9 cellular contexts compared by ENCODE assay signal in genomic region chr21:33261635-33262034, GRCh38. TPM values are rescaled to one million over a fixed set of nuclear protein-coding genes. Genes with fewer than 3 reads are reported as not detected.
A peak's percentile ranks its signal among the peaks of the same experiment; 100 is the strongest.
DNase-seq lines count a peak whose midpoint lies in the region; ATAC-seq and TF ChIP-seq lines count a peak whose summit lies in the region.
"Had no signal": no experiment of that assay in that cellular context is flagged by ENCODE, and none has a peak within 500 bp of the region (broad histone marks: within the 10 kb centered on the region; RNA-seq: fewer than 3 reads in every experiment).

No MANE protein-coding gene starts in this region.

- peak overlapping the region in 1 of 2 experiments; percentile 7 for H2BK12ac ChIP-seq in mesenchymal stem cell (ENCODE audit: low read length in 2 of 2)

- no peak overlapping the region for H3K9ac ChIP-seq in KMS-11
- no peak overlapping the region for H3K9ac ChIP-seq in mesenchymal stem cell (ENCODE audit: low read length)

- H3K9me3 Mint-ChIP-seq in CD4-positive, CD25-positive, alpha-beta regulatory T cell = peaks cover 0 to 4% (median 0%) of the 10 kb centered on the region in 7 donors
- no peaks in the 10 kb centered on the region for H3K9me3 Mint-ChIP-seq in activated CD4-positive, alpha-beta memory T cell treated with anti-CD3 and anti-CD28 coated beads, Interleukin-2, amount 10 ng/mL, durations not matched to agents 7 days and 5 days

- no peak overlapping the region for H3K4ac ChIP-seq in mesenchymal stem cell (ENCODE audit: low read depth in 1 of 2, low read length in 2 of 2)

- peaks cover 51% of the 10 kb centered on the region for H3K36me3 ChIP-seq in CD4-positive, CD25-positive, alpha-beta regulatory T cell (ENCODE audit: control insufficient read depth, insufficient read depth, low read length)
- H3K36me3 ChIP-seq in KMS-11 (ENCODE audit: insufficient read depth) (no peaks in the 10 kb centered on the region), mesenchymal stem cell (ENCODE audit: control insufficient read depth in 1 of 2, insufficient read depth in 2 of 2, low read depth in 1 of 2, low read length in 2 of 2) (peaks cover 28 to 30% of the 10 kb centered on the region in 2 experiments)

- peaks cover 36% of the 10 kb centered on the region for H3K4me1 ChIP-seq in CD4-positive, CD25-positive, alpha-beta regulatory T cell (ENCODE audit: control insufficient read depth, insufficient read depth, low read length, poor library complexity, severe bottlenecking)
- peaks cover 37% of the 10 kb centered on the region for H3K4me1 ChIP-seq in KMS-11 (ENCODE audit: low read depth, poor library complexity, severe bottlenecking)
- peaks cover 8% of the 10 kb centered on the region for H3K4me1 ChIP-seq in mesenchymal stem cell (ENCODE audit: control insufficient read depth, insufficient read depth, low read depth, low read length)

- no peak overlapping the region for H2AFZ ChIP-seq in KMS-11 (ENCODE audit: low read depth)
- no peak overlapping the region for H2AFZ ChIP-seq in mesenchymal stem cell (ENCODE audit: low read depth, low read length)

- peaks cover 32% of the 10 kb centered on the region for H3K36me3 Mint-ChIP-seq in CD4-positive, CD25-positive, alpha-beta regulatory T cell
- H3K36me3 Mint-ChIP-seq in activated CD4-positive, alpha-beta memory T cell treated with anti-CD3 and anti-CD28 coated beads, Interleukin-2, amount 10 ng/mL, durations not matched to agents 7 days and 5 days (ENCODE audit: low read depth) = peaks cover 68% of the 10 kb centered on the region

- no peak overlapping the region for H2BK120ac ChIP-seq in mesenchymal stem cell (ENCODE audit: low read depth, low read length)

- no peak overlapping the region for H2BK5ac ChIP-seq in mesenchymal stem cell (ENCODE audit: low read depth, low read length, poor library complexity, severe bottlenecking)

- H4K91ac ChIP-seq in mesenchymal stem cell (ENCODE audit: low read length) = no peak overlapping the region

- peak overlapping the region; percentile 31 for H3K4me2 ChIP-seq in KMS-11
- H3K4me2 ChIP-seq in mesenchymal stem cell (ENCODE audit: low read length, poor library complexity, severe bottlenecking) = no peak overlapping the region

- no peaks in the 10 kb centered on the region for H3K27me3 ChIP-seq in CD4-positive, CD25-positive, alpha-beta regulatory T cell (ENCODE audit: control insufficient read depth, insufficient read depth, low read length)
- H3K27me3 ChIP-seq in KMS-11 (ENCODE audit: insufficient read depth, low read depth) = no peaks in the 10 kb centered on the region
- no peaks in the 10 kb centered on the region for H3K27me3 ChIP-seq in mesenchymal stem cell (ENCODE audit: control insufficient read depth in 1 of 2, insufficient read depth in 1 of 2, low read length in 2 of 2)

- no peaks in the 10 kb centered on the region for H3K27me3 Mint-ChIP-seq in CD4-positive, CD25-positive, alpha-beta regulatory T cell
- H3K27me3 Mint-ChIP-seq in activated CD4-positive, alpha-beta memory T cell treated with anti-CD3 and anti-CD28 coated beads, Interleukin-2, amount 10 ng/mL, durations not matched to agents 7 days and 5 days = no peaks in the 10 kb centered on the region

- H2BK15ac ChIP-seq in mesenchymal stem cell (ENCODE audit: low read depth, poor library complexity, severe bottlenecking) = no peak overlapping the region

- H3K4me3 Mint-ChIP-seq in CD4-positive, CD25-positive, alpha-beta regulatory T cell = peak overlapping the region; percentile 38 to 84 (median 60)
- H3K4me3 Mint-ChIP-seq in activated CD4-positive, alpha-beta memory T cell treated with anti-CD3 and anti-CD28 coated beads, Interleukin-2, amount 10 ng/mL, durations not matched to agents 7 days and 5 days = no peak overlapping the region

- peak overlapping the region; percentile 31 to 67 (median 48) for H3K27ac Mint-ChIP-seq in CD4-positive, CD25-positive, alpha-beta regulatory T cell
- no peak overlapping the region for H3K27ac Mint-ChIP-seq in activated CD4-positive, alpha-beta memory T cell treated with anti-CD3 and anti-CD28 coated beads, Interleukin-2, amount 10 ng/mL, durations not matched to agents 7 days and 5 days

- H3K9me3 ChIP-seq in CD4-positive, CD25-positive, alpha-beta regulatory T cell (ENCODE audit: control insufficient read depth in 2 of 2, low read length in 2 of 2) = no peaks in the 10 kb centered on the region
- H3K9me3 ChIP-seq in mesenchymal stem cell (ENCODE audit: control insufficient read depth, low read length) = no peaks in the 10 kb centered on the region

- peak in 2 of 3 donors; percentile 34 to 69 for DNase-seq in CD4-positive, CD25-positive, alpha-beta regulatory T cell
- DNase-seq in activated CD4-positive, alpha-beta memory T cell treated with anti-CD3 and anti-CD28 coated beads, Interleukin-2, amount 10 ng/mL, durations not matched to agents 7 days and 5 days = peak; percentile 43
- DNase-seq in mesenchymal stem cell = peak; percentile 69
- DNase-seq in globus pallidus (ENCODE audit: low spot score) = no peak
- no peak for DNase-seq in activated effector memory CD4-positive, alpha-beta T cell treated with anti-CD3 and anti-CD28 coated beads, Interleukin-2, amount 50 U/mL, for 16 hours
- DNase-seq: activated CD8-positive, alpha-beta memory T cell treated with anti-CD3 and anti-CD28 coated beads for 24 hours had no signal

- no peak overlapping the region for H3K14ac ChIP-seq in mesenchymal stem cell (ENCODE audit: low read length in 2 of 2)

- CTCF ChIA-PET in activated CD4-positive, alpha-beta memory T cell treated with anti-CD3 and anti-CD28 coated beads, Interleukin-2, amount 10 ng/mL, durations not matched to agents 7 days and 5 days (lab: Charles Lee) = interaction anchor here (0.7 to 1.9 kb wide), 6 partner anchors 24 to 114 kb away, joined by 3 to 6 read pairs (median 3); no protein-coding TSS in a partner anchor

- H3K79me2 ChIP-seq in KMS-11 (ENCODE audit: insufficient read depth, low read depth) = no peaks in the 10 kb centered on the region

- H3K18ac ChIP-seq in mesenchymal stem cell (ENCODE audit: low read depth in 1 of 2, low read length in 2 of 2) = peak overlapping the region in 1 of 2 experiments; percentile 41

- POLR2A ChIA-PET in activated CD4-positive, alpha-beta memory T cell treated with anti-CD3 and anti-CD28 coated beads, Interleukin-2, amount 10 ng/mL, durations not matched to agents 7 days and 5 days (lab: Charles Lee) = interaction anchor here (0.6 to 2.4 kb wide), 6 partner anchors 11 to 295 kb away, joined by 3 to 6 read pairs (median 4); partner anchors contain the start of genes IFNAR1 and IFNAR2

- 96% methylated on average over 1 of the region's 3 CpGs for WGBS in mesenchymal stem cell

- ATAC-seq in CD4-positive, CD25-positive, alpha-beta regulatory T cell (ENCODE audit: low read depth in 2 of 2) = no peak
- ATAC-seq in GM21529 (IDR thresholded peaks at IDR 0.05; ENCODE audit: unreplicated experiment) (no peak), HG03025 (IDR thresholded peaks at IDR 0.05; ENCODE audit: low FRiP score, unreplicated experiment) (no peak)

- H4K8ac ChIP-seq in mesenchymal stem cell (ENCODE audit: low read length) = peak overlapping the region; percentile 76

- H3K23ac ChIP-seq in mesenchymal stem cell (ENCODE audit: low read length in 2 of 2) = no peak overlapping the region

- no peak for TF ChIP-seq CTCF in KMS-11 (conservative IDR thresholded peaks at IDR 0.05; ENCODE audit: low read depth, low read length)

- H3K27ac ChIP-seq in CD4-positive, CD25-positive, alpha-beta regulatory T cell (ENCODE audit: insufficient read depth, low read length, poor library complexity, severe bottlenecking) = peak overlapping the region; percentile 60
- H3K27ac ChIP-seq in KMS-11 (no peak overlapping the region), mesenchymal stem cell (ENCODE audit: low read length, poor library complexity, severe bottlenecking) (peak overlapping the region; percentile 56)

- no peak overlapping the region for H3K4me3 ChIP-seq in CD4-positive, CD25-positive, alpha-beta regulatory T cell (ENCODE audit: low read depth, low read length)
- H3K4me3 ChIP-seq in KMS-11 (IDR thresholded peaks at IDR 0.05; ENCODE audit: insufficient read depth, low read depth, low read length) (no peak overlapping the region), mesenchymal stem cell (ENCODE audit: insufficient read depth in 1 of 2, low read depth in 1 of 2, low read length in 2 of 2) (no peak overlapping the region)

- H2AK5ac ChIP-seq in mesenchymal stem cell (ENCODE audit: low read length, severe bottlenecking) = no peak overlapping the region

- H3K4me1 Mint-ChIP-seq in CD4-positive, CD25-positive, alpha-beta regulatory T cell = peaks cover 30 to 84% (median 49%) of the 10 kb centered on the region in 4 donors
- peaks cover 43% of the 10 kb centered on the region for H3K4me1 Mint-ChIP-seq in activated CD4-positive, alpha-beta memory T cell treated with anti-CD3 and anti-CD28 coated beads, Interleukin-2, amount 10 ng/mL, durations not matched to agents 7 days and 5 days

- no peaks in the 10 kb centered on the region for H4K20me1 ChIP-seq in KMS-11 (ENCODE audit: insufficient read depth)

- H3K79me1 ChIP-seq in mesenchymal stem cell (replicated peaks; ENCODE audit: low read length, poor library complexity, severe bottlenecking) = peaks cover 23% of the 10 kb centered on the region

RNA-seq across cellular contexts. Expression of gene IL10RB, which starts 4.5 kb away (rescaled TPM):
- 30.9 TPM for total RNA-seq in CD4-positive, CD25-positive, alpha-beta regulatory T cell
- polyA plus RNA-seq in CD4-positive, CD25-positive, alpha-beta regulatory T cell = 100 to 1,000 TPM in 1 of 4 donors, 10 to 100 TPM in 3; 72.3 to 105 (median 84.9) TPM
- total RNA-seq in activated CD4-positive, alpha-beta memory T cell treated with anti-CD3 and anti-CD28 coated beads, Interleukin-2, amount 10 ng/mL, durations not matched to agents 7 days and 5 days = 10 to 100 TPM; 33.9 to 36.1 TPM
- 30.1 TPM for polyA plus RNA-seq in mesenchymal stem cell (2013, experiment 1 of 2)
- 31.4 TPM for polyA plus RNA-seq in mesenchymal stem cell (2013, experiment 2 of 2)

RNA-seq across cellular contexts. Expression of gene IFNAR2, which starts 31.9 kb away (rescaled TPM):
- 56.9 TPM for total RNA-seq in CD4-positive, CD25-positive, alpha-beta regulatory T cell
- 100 to 1,000 TPM; 110 to 121 (median 111) TPM for polyA plus RNA-seq in CD4-positive, CD25-positive, alpha-beta regulatory T cell
- total RNA-seq in activated CD4-positive, alpha-beta memory T cell treated with anti-CD3 and anti-CD28 coated beads, Interleukin-2, amount 10 ng/mL, durations not matched to agents 7 days and 5 days = 10 to 100 TPM; 60.1 to 61.9 TPM
- polyA plus RNA-seq in mesenchymal stem cell (2013, experiment 1 of 2) = 16.9 TPM
- 17.9 TPM for polyA plus RNA-seq in mesenchymal stem cell (2013, experiment 2 of 2)

Comparison
In these comparisons a context has a peak if more than half of its experiments do, and no peak if none do; other contexts are left out.
1. DNase-seq: peak in CD4-positive, CD25-positive, alpha-beta regulatory T cell (2 of 3), activated CD4-positive, alpha-beta memory T cell treated with anti-CD3 and anti-CD28 coated beads, Interleukin-2, amount 10 ng/mL, durations not matched to agents 7 days and 5 days (single experiment) and mesenchymal stem cell (single experiment); none in globus pallidus (single experiment) and activated effector memory CD4-positive, alpha-beta T cell treated with anti-CD3 and anti-CD28 coated beads, Interleukin-2, amount 50 U/mL, for 16 hours (single experiment).